Comparison of ENCODE assay signal across 26 cellular contexts in the genomic region with DNA sequence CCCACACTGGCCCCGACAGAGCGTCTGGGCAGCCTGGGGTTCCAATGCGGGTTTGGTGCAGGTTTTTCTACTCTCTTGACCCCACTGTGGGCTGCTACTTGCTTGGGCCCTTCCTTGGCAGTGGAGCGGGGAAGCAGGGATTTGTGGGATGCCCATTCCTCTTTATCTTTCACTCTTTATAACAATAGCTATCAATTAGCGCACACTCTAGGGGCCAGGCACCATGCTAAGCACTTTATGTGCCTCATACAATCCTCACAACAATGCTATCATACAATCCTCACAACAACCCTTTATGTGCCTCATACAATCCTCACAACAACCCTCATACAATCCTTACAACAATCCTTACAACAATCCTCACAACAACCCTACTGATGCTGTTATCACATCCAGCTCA. TPM values are rescaled to one million over a fixed set of nuclear protein-coding genes. Genes with fewer than 3 reads are reported as not detected.
DNase-seq lines count a peak whose midpoint lies in the region; ATAC-seq, FAIRE-seq and TF ChIP-seq lines count a peak whose summit lies in the region.
"Had no signal": no experiment of that assay in that cellular context is flagged by ENCODE, and none has a peak within 500 bp of the region (broad histone marks: within the 10 kb centered on the region; RNA-seq: fewer than 3 reads in every experiment).

No MANE protein-coding gene starts in this region.

- H3K9ac ChIP-seq in H1 (replicated peaks in 1 of 4; ENCODE audit: extremely low read depth in 1 of 4, low read depth in 3 of 4, low read length in 3 of 4) (no peak overlapping the region), mesendoderm (ENCODE audit: low read length) (no peak overlapping the region)
- H3K9ac ChIP-seq: GM23248 had no signal

- no peak overlapping the region for H4K5ac ChIP-seq in H1 (ENCODE audit: insufficient read length, low read depth, low read length)
- no peak overlapping the region for H4K5ac ChIP-seq in mesendoderm (ENCODE audit: low read length)

- TF ChIP-seq CTCF in GM23338 (conservative IDR thresholded peaks at IDR 0.05; ENCODE audit: low read depth in 2 of 2) (no peak), H1 (IDR thresholded peaks at IDR 0.05; ENCODE audit: control extremely low read depth in 1 of 3, insufficient read depth in 1 of 3, low read depth in 1 of 3, low read length in 3 of 3) (no peak)

- H2BK12ac ChIP-seq in H1 (ENCODE audit: low read depth, low read length), result no peak overlapping the region

- ATAC-seq in activated naive CD4-positive, alpha-beta T cell treated with anti-CD3 and anti-CD28 coated beads, Interleukin-2, amount 50 U/mL, for 72 hours, result no peak
- ATAC-seq in GM23338 (peak; percentile 34), GM18498 (IDR thresholded peaks at IDR 0.05; ENCODE audit: unreplicated experiment) (no peak), HG02938 (IDR thresholded peaks at IDR 0.05; ENCODE audit: unreplicated experiment) (no peak)

- CTCF ChIA-PET in H1 (lab: Charles Lee; ENCODE audit: partially characterized antibody), result interaction anchor here (0.5 to 3.2 kb wide), 4 partner anchors 9 to 16 kb away, joined by 3 to 16 read pairs (median 6); partner anchors contain the start of genes ACCS and EXT2

- H2BK15ac ChIP-seq in H1 (ENCODE audit: low read length) (no peak overlapping the region), mesendoderm (replicated peaks; ENCODE audit: low read depth) (no peak overlapping the region)

- TF ChIP-seq POLR2A in H1 (IDR thresholded peaks at IDR 0.05; ENCODE audit: control extremely low read depth in 1 of 2, low read depth in 2 of 2, low read length in 2 of 2), result no peak

- H3K36me3 ChIP-seq in GM23338 (ENCODE audit: insufficient read depth) (no peaks in the 10 kb centered on the region), H1 (ENCODE audit: control insufficient read depth in 2 of 4, insufficient read depth in 4 of 4, low read length in 3 of 4) (no peaks in the 10 kb centered on the region), mesendoderm (ENCODE audit: control insufficient read depth, insufficient read depth, low read length) (no peaks in the 10 kb centered on the region)
- H3K36me3 ChIP-seq: HAP-1 had no signal

- no peak overlapping the region for H3K4me2 ChIP-seq in GM23338
- H3K4me2 ChIP-seq in H1 (ENCODE audit: insufficient read depth in 1 of 2, low read depth in 2 of 2, low read length in 2 of 2), result no peak overlapping the region
- no peak overlapping the region for H3K4me2 ChIP-seq in mesendoderm (ENCODE audit: low read length)

- peak overlapping the region; percentile 2 to 5 for H3K27ac Mint-ChIP-seq in activated naive CD4-positive, alpha-beta T cell treated with anti-CD3 and anti-CD28 coated beads, Interleukin-2, amount 50 U/mL, for 72 hours
- H3K27ac Mint-ChIP-seq in GM23338, result no peak overlapping the region
- H3K27ac Mint-ChIP-seq: HFFc6 had no signal

- H2AFZ ChIP-seq in GM23338 (no peak overlapping the region), H1 (ENCODE audit: low read length) (no peak overlapping the region)
- H2AFZ ChIP-seq: GM23248 had no signal

- no peaks in the 10 kb centered on the region for H3K9me2 ChIP-seq in GM23338 (ENCODE audit: insufficient read depth)

- H3K23ac ChIP-seq in H1 (ENCODE audit: insufficient read length) (no peak overlapping the region), mesendoderm (ENCODE audit: low read length) (no peak overlapping the region)

- 90% methylated on average over 5 of the region's 5 CpGs; no CpG with 5 or more reads in 1 of the 2 experiments for WGBS in H1 (ENCODE audit: extremely low coverage in 1 of 2, insufficient coverage in 1 of 2, insufficient read length in 1 of 2, insufficient replicate concordance in 2 of 2, low coverage in 1 of 2, low lambda C conversion rate in 2 of 2, missing lambda C conversion rate in 1 of 2), 2 experiments
- no CpG with 5 or more reads among the region's 5 CpGs for whole genome bisulfite sequencing in mesendoderm (ENCODE audit: extremely low coverage, insufficient coverage, low lambda C conversion rate)

- H3K4me3 Mint-ChIP-seq in GM23338, result no peak overlapping the region
- H3K4me3 Mint-ChIP-seq: HFFc6 had no signal

- H2BK120ac ChIP-seq in H1 (replicated peaks; ENCODE audit: low read depth, low read length) (no peak overlapping the region), mesendoderm (ENCODE audit: low read depth, low read length) (no peak overlapping the region)

- no peak overlapping the region for H3K4ac ChIP-seq in H1 (replicated peaks; ENCODE audit: insufficient read length, low read depth, low read length)
- H3K4ac ChIP-seq in mesendoderm (ENCODE audit: low read depth, low read length), result no peak overlapping the region

- no peaks in the 10 kb centered on the region for H3K9me3 ChIP-seq in H1 (ENCODE audit: insufficient read depth in 2 of 2, low read depth in 1 of 2, low read length in 1 of 2)
- H3K9me3 ChIP-seq: HAP-1 had no signal

- no peak overlapping the region for H3K14ac ChIP-seq in H1 (ENCODE audit: insufficient read length)

- H3K79me2 ChIP-seq in GM23338 (replicated peaks; ENCODE audit: insufficient read depth) (no peaks in the 10 kb centered on the region), H1 (ENCODE audit: control insufficient read depth in 1 of 2, insufficient read depth in 2 of 2, low read length in 2 of 2) (no peaks in the 10 kb centered on the region), mesendoderm (ENCODE audit: control insufficient read depth, insufficient read depth, low read length) (no peaks in the 10 kb centered on the region)

- H3K27ac ChIP-seq in GM23338 (ENCODE audit: low read depth), result no peak overlapping the region
- no peak overlapping the region for H3K27ac ChIP-seq in H1 (ENCODE audit: low read depth, low read length)
- no peak overlapping the region for H3K27ac ChIP-seq in mesendoderm (ENCODE audit: low read depth, low read length)
- H3K27ac ChIP-seq: GM23248 had no signal

- no peaks in the 10 kb centered on the region for H3K27me3 ChIP-seq in GM23338 (ENCODE audit: insufficient read depth)
- H3K27me3 ChIP-seq in H1 (replicated peaks in 1 of 4; ENCODE audit: control insufficient read depth in 3 of 4, extremely low read depth in 1 of 4, insufficient read depth in 3 of 4, low read length in 3 of 4), result no peaks in the 10 kb centered on the region
- no peaks in the 10 kb centered on the region for H3K27me3 ChIP-seq in mesendoderm (ENCODE audit: insufficient read depth, low read length, poor library complexity)

- TF ChIP-seq EP300 in H1 (IDR thresholded peaks at IDR 0.05; ENCODE audit: borderline replicate concordance in 1 of 2, low read depth in 2 of 2, low read length in 2 of 2), result no peak

- H2BK5ac ChIP-seq in H1 (ENCODE audit: low read depth, low read length), result no peak overlapping the region
- H2BK5ac ChIP-seq in mesendoderm (ENCODE audit: low read length), result no peak overlapping the region

- no peak for DNase-seq in activated naive CD4-positive, alpha-beta T cell treated with anti-CD3 and anti-CD28 coated beads, Interleukin-2, amount 50 U/mL, for 72 hours (ENCODE audit: low spot score in 2 of 2)
- no peak for DNase-seq in activated naive CD4-positive, alpha-beta T cell treated with Interleukin-2 at 50 U/mL for 16 hours
- DNase-seq in GM23338 (ENCODE audit: low spot score), result no peak
- no peak for DNase-seq in H1 (ENCODE audit: low read depth in 1 of 2, low spot score in 2 of 2)
- peak; percentile 70 for DNase-seq in mesendoderm
- DNase-seq in NCI-H2081 treated with DMSO at 0.1 percent for 48 hours (lab: John Stamatoyannopoulos, UW), result no peak
- DNase-seq: C1 segment of cervical spinal cord; Calu3; CD4-positive, alpha-beta memory T cell; COR-L47; DMS53; DMS79 treated with DMSO at 0.1 percent for 48 hours; GF-D8; GM23248; HFFc6 had no signal

- H3K4me3 ChIP-seq in GM23338 (no peak overlapping the region), H1 (ENCODE audit: extremely low read depth in 1 of 4, insufficient read depth in 2 of 4, low read depth in 3 of 4, low read length in 4 of 4) (no peak overlapping the region), mesendoderm (ENCODE audit: low read length) (no peak overlapping the region)
- H3K4me3 ChIP-seq: GM23248, HAP-1 had no signal

- H3F3A ChIP-seq in GM23338 (replicated peaks; ENCODE audit: low read depth), result no peaks in the 10 kb centered on the region

- peaks cover 0 to 8% of the 10 kb centered on the region in 2 donors for H3K36me3 Mint-ChIP-seq in activated naive CD4-positive, alpha-beta T cell treated with anti-CD3 and anti-CD28 coated beads, Interleukin-2, amount 50 U/mL, for 72 hours
- peaks cover 4% of the 10 kb centered on the region; the same call in 2 of the 3 replicates for H3K36me3 Mint-ChIP-seq in GM23338 (ENCODE audit: low read depth)

- H3K79me1 ChIP-seq in H1 (ENCODE audit: low read depth, low read length) (no peaks in the 10 kb centered on the region), mesendoderm (ENCODE audit: low read length) (no peaks in the 10 kb centered on the region)

- no peaks in the 10 kb centered on the region for H3K27me3 Mint-ChIP-seq in GM23338 (ENCODE audit: insufficient read depth, low read depth, poor library complexity)
- H3K27me3 Mint-ChIP-seq: CD4-positive, alpha-beta memory T cell had no signal

- no peak overlapping the region for H4K91ac ChIP-seq in H1 (replicated peaks; ENCODE audit: insufficient read length, low read length)

- H3K4me1 ChIP-seq in GM23338 (ENCODE audit: insufficient read depth), result no peaks in the 10 kb centered on the region
- H3K4me1 ChIP-seq in H1 (replicated peaks in 1 of 4; ENCODE audit: control insufficient read depth in 3 of 4, insufficient read depth in 4 of 4, low read length in 3 of 4), result peaks cover 0 to 5% (median 2%) of the 10 kb centered on the region in 4 experiments; a peak in 2 of 7 replicates
- no peaks in the 10 kb centered on the region for H3K4me1 ChIP-seq in mesendoderm (ENCODE audit: control insufficient read depth, low read depth, low read length)

- H3K23me2 ChIP-seq in H1 (ENCODE audit: low read depth, low read length), result no peaks in the 10 kb centered on the region

- H3K9me3 Mint-ChIP-seq in activated naive CD4-positive, alpha-beta T cell treated with anti-CD3 and anti-CD28 coated beads, Interleukin-2, amount 50 U/mL, for 72 hours, result no peaks in the 10 kb centered on the region
- no peaks in the 10 kb centered on the region; the same call in 2 of the 3 replicates for H3K9me3 Mint-ChIP-seq in GM23338
- H3K9me3 Mint-ChIP-seq: HFFc6 had no signal

- no peak overlapping the region for H2BK20ac ChIP-seq in H1 (ENCODE audit: low read length)

- no peak for TF ChIP-seq RAD21 in H1 (IDR thresholded peaks at IDR 0.05 in 1 of 2, conservative IDR thresholded peaks at IDR 0.05 in 1 of 2; ENCODE audit: low read depth in 2 of 2, low read length in 2 of 2)

- H3K18ac ChIP-seq in H1 (ENCODE audit: extremely low read depth, low read length) (no peak overlapping the region), mesendoderm (ENCODE audit: low read length) (no peak overlapping the region)

- 0 out of 3 replicates have a peak, but pooled peaks cover 4% of the 10 kb centered on the region for H3K4me1 Mint-ChIP-seq in GM23338
- H3K4me1 Mint-ChIP-seq: CD4-positive, alpha-beta memory T cell had no signal

- H3K56ac ChIP-seq in H1 (replicated peaks; ENCODE audit: insufficient read length, low read depth, low read length) (no peak overlapping the region), mesendoderm (ENCODE audit: low read length) (no peak overlapping the region)

- H4K20me1 ChIP-seq in GM23338 (replicated peaks; ENCODE audit: insufficient read depth), result no peaks in the 10 kb centered on the region
- H4K20me1 ChIP-seq in H1 (replicated peaks in 1 of 2; ENCODE audit: control insufficient read depth in 1 of 2, insufficient read depth in 2 of 2, low read length in 2 of 2), result no peaks in the 10 kb centered on the region

- no peak overlapping the region for H2AK5ac ChIP-seq in H1 (ENCODE audit: low read depth, low read length)
- H2AK5ac ChIP-seq in mesendoderm (ENCODE audit: low read length), result no peak overlapping the region

- POLR2A ChIA-PET in H1 (lab: Charles Lee; ENCODE audit: partially characterized antibody), result no interaction called here

- FAIRE-seq in H1 (lab: Jason Lieb, UNC), result no peak
- FAIRE-seq: GM12892, GM19239, H54 had no signal

- no peak overlapping the region for H4K8ac ChIP-seq in H1 (ENCODE audit: extremely low read depth, insufficient read depth, low read length)
- no peak overlapping the region for H4K8ac ChIP-seq in mesendoderm (ENCODE audit: low read depth, low read length)

RNA-seq across cellular contexts. Expression of gene ACCS, which starts 12.7 kb away (rescaled TPM):
- total RNA-seq in activated naive CD4-positive, alpha-beta T cell treated with anti-CD3 and anti-CD28 coated beads, Interleukin-2, amount 50 U/mL, for 72 hours, result 1 to 10 TPM; 5.4 to 8.5 TPM
- 6.6 and 12.0 TPM in 2 replicates for total RNA-seq in GM23338 (2014; rRNA removed; shearing (Covaris generic))
- polyA plus RNA-seq in GM23338 (2016; fragmentation: Nextera tagmentation; extraction: Ambion mirVana) (2.9 and 3.6 TPM in 2 replicates), H1 (2011; rRNA removed) (8.0 and 8.5 TPM in 2 replicates)
- total RNA-seq in H1 (2021; fragmentation: NEBNext Ultra II Directional; extraction: Animal tissue kit (Norgen Biotek cat#: 25700)), result 4.3 and 6.0 TPM in 2 replicates
- polyA plus RNA-seq in H1 (2011; cell fraction: cytosol; rRNA removed), result 11.0 TPM
- polyA plus RNA-seq in H1 (2011; cell fraction: nucleus; rRNA removed), result 57.1 TPM
- 6.6 to 11.9 TPM (median 8.6 TPM) in 4 replicates for polyA plus RNA-seq in H1 (2012, experiment 1 of 2)
- polyA plus RNA-seq in H1 (2012, experiment 2 of 2), result 2.6 TPM
- polyA plus RNA-seq in H1 (2013, experiment 1 of 2), result 5.3 TPM
- 2.9 TPM for polyA plus RNA-seq in H1 (2013, experiment 2 of 2)
- polyA minus RNA-seq in H1 (2011; rRNA and poly(A)+ RNA removed), result 7.3 and 7.9 TPM in 2 replicates
- 4.5 TPM for polyA minus RNA-seq in H1 (2011; cell fraction: cytosol; rRNA and poly(A)+ RNA removed)
- polyA minus RNA-seq in H1 (2011; cell fraction: nucleus; rRNA and poly(A)+ RNA removed), result 16.4 TPM
- polyA plus RNA-seq in mesendoderm (2013, experiment 1 of 2), result 1.8 TPM
- 2.0 TPM for polyA plus RNA-seq in mesendoderm (2013, experiment 2 of 2)
- total RNA-seq: G401 had no signal

RNA-seq across cellular contexts. Expression of gene EXT2, which starts 16.7 kb away (rescaled TPM):
- 10 to 100 TPM; 23.3 to 24.3 TPM for total RNA-seq in activated naive CD4-positive, alpha-beta T cell treated with anti-CD3 and anti-CD28 coated beads, Interleukin-2, amount 50 U/mL, for 72 hours
- total RNA-seq in GM23338 (2014; rRNA removed; shearing (Covaris generic)), result 43.7 and 48.6 TPM in 2 replicates
- polyA plus RNA-seq in GM23338 (2016; fragmentation: Nextera tagmentation; extraction: Ambion mirVana), result 11.7 and 15.9 TPM in 2 replicates
- total RNA-seq in H1 (2021; fragmentation: NEBNext Ultra II Directional; extraction: Animal tissue kit (Norgen Biotek cat#: 25700)), result 38.9 and 42.8 TPM in 2 replicates
- 28.6 and 29.8 TPM in 2 replicates for polyA plus RNA-seq in H1 (2011; rRNA removed)
- 36.9 TPM for polyA plus RNA-seq in H1 (2011; cell fraction: cytosol; rRNA removed)
- polyA plus RNA-seq in H1 (2011; cell fraction: nucleus; rRNA removed), result 44.7 TPM
- polyA plus RNA-seq in H1 (2012, experiment 1 of 2), result 29.6 to 32.4 TPM (median 30.4 TPM) in 4 replicates
- polyA plus RNA-seq in H1 (2012, experiment 2 of 2), result 23.8 TPM
- polyA plus RNA-seq in H1 (2013, experiment 1 of 2), result 45.1 TPM
- polyA plus RNA-seq in H1 (2013, experiment 2 of 2), result 44.1 TPM
- polyA minus RNA-seq in H1 (2011; rRNA and poly(A)+ RNA removed), result 80.5 and 98.2 TPM in 2 replicates
- 24.1 TPM for polyA minus RNA-seq in H1 (2011; cell fraction: cytosol; rRNA and poly(A)+ RNA removed)
- polyA minus RNA-seq in H1 (2011; cell fraction: nucleus; rRNA and poly(A)+ RNA removed), result 86.1 TPM
- 17.0 TPM for polyA plus RNA-seq in mesendoderm (2013, experiment 1 of 2)
- polyA plus RNA-seq in mesendoderm (2013, experiment 2 of 2), result 17.3 TPM

RNA-seq across cellular contexts. Expression of gene ACCSL, which starts 31.0 kb away (rescaled TPM):
- total RNA-seq in activated naive CD4-positive, alpha-beta T cell treated with anti-CD3 and anti-CD28 coated beads, Interleukin-2, amount 50 U/mL, for 72 hours, result under 1 TPM in 1 of 2 donors, not detected in 1; 0.11 TPM
- total RNA-seq in GM23338 (2014; rRNA removed; shearing (Covaris generic)), result not detected in 2 replicates
- polyA plus RNA-seq in GM23338 (2016; fragmentation: Nextera tagmentation; extraction: Ambion mirVana) (not detected in 2 replicates), H1 (2011; rRNA removed) (not detected in 2 replicates)
- not detected in 2 replicates for total RNA-seq in H1 (2021; fragmentation: NEBNext Ultra II Directional; extraction: Animal tissue kit (Norgen Biotek cat#: 25700))
- polyA plus RNA-seq in H1 (2011; cell fraction: cytosol; rRNA removed), result not detected
- not detected for polyA plus RNA-seq in H1 (2011; cell fraction: nucleus; rRNA removed)
- polyA plus RNA-seq in H1 (2012, experiment 1 of 2), result not detected in 4 replicates
- not detected for polyA plus RNA-seq in H1 (2012, experiment 2 of 2)
- polyA plus RNA-seq in H1 (2013, experiment 1 of 2), result not detected
- polyA plus RNA-seq in H1 (2013, experiment 2 of 2), result not detected
- polyA minus RNA-seq in H1 (2011; rRNA and poly(A)+ RNA removed), result not detected in 2 replicates
- not detected for polyA minus RNA-seq in H1 (2011; cell fraction: cytosol; rRNA and poly(A)+ RNA removed)
- not detected for polyA minus RNA-seq in H1 (2011; cell fraction: nucleus; rRNA and poly(A)+ RNA removed)
- not detected for polyA plus RNA-seq in mesendoderm (2013, experiment 1 of 2)
- not detected for polyA plus RNA-seq in mesendoderm (2013, experiment 2 of 2)
- total RNA-seq: A172; A673; Calu3; CD4-positive, alpha-beta memory T cell; Daoy; G401; GM23248; HFFc6 had no signal
- polyA plus RNA-seq: BJ; CD4-positive, alpha-beta memory T cell; GM23248 had no signal
